27 cellular contexts compared by ENCODE assay signal in the genomic region with DNA sequence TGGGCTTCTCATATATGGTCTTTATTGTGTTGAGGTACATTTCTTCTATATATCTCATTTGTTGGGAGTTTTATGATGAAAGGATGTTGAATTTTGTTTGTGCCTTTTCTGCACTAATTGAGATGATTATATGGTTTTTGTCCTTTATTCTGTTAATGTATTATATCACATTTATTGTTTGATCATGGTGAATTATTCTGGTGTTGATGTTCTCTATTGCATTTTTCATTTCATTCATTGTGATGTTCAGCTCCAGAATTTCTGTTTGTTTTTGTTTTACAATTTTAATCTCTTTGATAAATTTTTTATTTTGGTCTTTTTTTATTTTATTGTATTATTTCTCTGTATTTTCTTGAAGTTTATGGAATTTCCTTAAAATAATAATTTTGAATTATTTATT.
"Had no signal": no experiment of that assay in that cellular context is flagged by ENCODE, and none has a peak within 500 bp of the region (broad histone marks: within the 10 kb centered on the region; RNA-seq: fewer than 3 reads in every experiment).

No MANE protein-coding gene starts in this region.

- H3K36me3 ChIP-seq: lower lobe of right lung, neural progenitor cell, neutrophil, prostate gland, sigmoid colon, spleen, suprapubic skin, thoracic aorta, upper lobe of right lung had no signal

- H3K36me3 Mint-ChIP-seq: stimulated activated effector memory CD8-positive, alpha-beta T cell treated with anti-CD3 and anti-CD28 coated beads, Interleukin-12 subunit alpha, Interleukin-12 subunit beta, amount 100 ng/mL, for 72 hours had no signal

- H3K4me3 Mint-ChIP-seq: immature natural killer cell; natural killer cell; nephron progenitor cell; neural progenitor cell; stimulated activated effector memory CD8-positive, alpha-beta T cell treated with anti-CD3 and anti-CD28 coated beads, Interleukin-12 subunit alpha, Interleukin-12 subunit beta, amount 100 ng/mL, for 72 hours; stimulated activated naive CD8-positive, alpha-beta T cell treated with anti-CD3 and anti-CD28 coated beads, Interleukin-15, Interleukin-2, amounts not matched to agents 100 ng/mL and 50 ng/mL, for 24 hours had no signal

- H3K4me2 ChIP-seq: neural progenitor cell had no signal

- DNase-seq: hypothalamus; immature natural killer cell; lower lobe of right lung; mammary epithelial cell; mesenchymal stem cell; naive B cell; natural killer cell; nephron progenitor cell; occipital lobe; retina; right cardiac atrium; sigmoid colon; small intestine; spleen; stimulated activated CD4-positive, alpha-beta T cell treated with anti-CD3 and anti-CD28 coated beads, Interleukin-4, amount 100 ng/mL, for 24 hours; stimulated activated naive CD4-positive, alpha-beta T cell; tibial artery; trophoblast cell; upper lobe of right lung had no signal

- H3K4me3 ChIP-seq: lower lobe of right lung, neural progenitor cell, prostate gland, sigmoid colon, spleen, suprapubic skin, thoracic aorta, tibial artery, upper lobe of right lung had no signal

- H3K27ac Mint-ChIP-seq: immature natural killer cell; naive B cell; natural killer cell; nephron progenitor cell; neural progenitor cell; stimulated activated effector memory CD8-positive, alpha-beta T cell treated with anti-CD3 and anti-CD28 coated beads, Interleukin-12 subunit alpha, Interleukin-12 subunit beta, amount 100 ng/mL, for 72 hours; stimulated activated naive CD8-positive, alpha-beta T cell treated with anti-CD3 and anti-CD28 coated beads, Interleukin-15, Interleukin-2, amounts not matched to agents 100 ng/mL and 50 ng/mL, for 24 hours had no signal

- H3K9ac ChIP-seq: neural progenitor cell had no signal

- FAIRE-seq: small intestine, urothelium cell line had no signal

- H3K4me1 Mint-ChIP-seq: immature natural killer cell; naive B cell; natural killer cell; nephron progenitor cell; neural progenitor cell; stimulated activated effector memory CD8-positive, alpha-beta T cell treated with anti-CD3 and anti-CD28 coated beads, Interleukin-12 subunit alpha, Interleukin-12 subunit beta, amount 100 ng/mL, for 72 hours had no signal

- H3K27ac ChIP-seq: lower lobe of right lung, neural progenitor cell, neutrophil, prostate gland, sigmoid colon, spleen, suprapubic skin, thoracic aorta, tibial artery, upper lobe of right lung had no signal

- H3K9me3 ChIP-seq: neutrophil, prostate gland, upper lobe of right lung had no signal

- H2AFZ ChIP-seq: neural progenitor cell had no signal

- H3K4me1 ChIP-seq: lower lobe of right lung, neural progenitor cell, prostate gland, sigmoid colon, spleen, suprapubic skin, tibial artery, upper lobe of right lung had no signal

- ATAC-seq: lower lobe of right lung; natural killer cell; right cardiac atrium; stimulated activated effector memory CD8-positive, alpha-beta T cell treated with anti-CD3 and anti-CD28 coated beads, Interleukin-12 subunit alpha, Interleukin-12 subunit beta, amount 100 ng/mL, for 72 hours; upper lobe of right lung had no signal

- H3K27me3 ChIP-seq: neural progenitor cell, neutrophil, sigmoid colon, spleen, suprapubic skin, tibial artery, upper lobe of right lung had no signal
